ENCODE assay signal across 20 cellular contexts in the genomic region with DNA sequence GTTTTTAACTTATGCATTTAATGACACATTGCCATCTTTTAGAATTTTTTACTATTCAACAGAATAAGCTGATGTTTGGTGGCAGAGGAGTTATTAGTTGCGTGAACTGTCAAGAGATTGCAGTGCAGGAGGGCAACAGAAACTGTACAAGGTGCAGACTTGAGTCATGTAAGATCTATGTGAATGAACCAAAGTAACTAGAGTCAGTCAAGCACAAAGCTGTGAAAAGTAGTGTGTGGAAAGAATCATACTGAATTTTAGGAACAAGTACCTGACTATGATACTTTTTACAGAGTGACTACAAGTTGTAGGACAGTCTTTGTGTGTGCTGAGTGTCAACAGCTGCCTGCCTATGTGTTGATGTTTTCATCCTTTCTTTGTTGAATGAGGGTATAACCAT. TPM values are rescaled to one million over a fixed set of nuclear protein-coding genes. Genes with fewer than 3 reads are reported as not detected.
DNase-seq lines count a peak whose midpoint lies in the region; ATAC-seq, FAIRE-seq and TF ChIP-seq lines count a peak whose summit lies in the region.
"Had no signal": no experiment of that assay in that cellular context is flagged by ENCODE, and none has a peak within 500 bp of the region (broad histone marks: within the 10 kb centered on the region; RNA-seq: fewer than 3 reads in every experiment).

No MANE protein-coding gene starts in this region.

- ATAC-seq in GM18867 (IDR thresholded peaks at IDR 0.05; ENCODE audit: unreplicated experiment) (peak; percentile 99), GM21526 (IDR thresholded peaks at IDR 0.05; ENCODE audit: low FRiP score, unreplicated experiment) (peak; percentile 92), HG03045 (IDR thresholded peaks at IDR 0.05; ENCODE audit: unreplicated experiment) (peak; percentile 84), GM12878 (peak; percentile 98)
- no peak for ATAC-seq in activated CD4-positive, CD25-positive, alpha-beta regulatory T cell treated with anti-CD3 and anti-CD28 coated beads, Interleukin-2, amount 50 U/mL, for 24 hours

- CTCF ChIA-PET in GM12878 (lab: Yijun Ruan, JAX): interaction anchor here (1.2 to 2.2 kb wide), 3 partner anchors 20 to 263 kb away, joined by 3 to 7 read pairs (median 6); a partner anchor contains a TSS

- no peak for TF ChIP-seq RAD21 in GM12878 (IDR thresholded peaks at IDR 0.05; ENCODE audit: insufficient read depth, low read depth, low read length)

- in situ Hi-C loops in GM12878 (cut with MboI): no loop called here

- no peak overlapping the region for H2AFZ ChIP-seq in GM12878 (ENCODE audit: control insufficient read depth, low read depth, low read length)

- H3K4me2 ChIP-seq in GM12878 (ENCODE audit: control insufficient read depth, insufficient read depth): no peak overlapping the region
- H3K4me2 ChIP-seq: KMS-11 had no signal

- H3K79me2 ChIP-seq in GM12878 (ENCODE audit: control insufficient read depth, insufficient read depth, low read length): no peaks in the 10 kb centered on the region

- no peak overlapping the region for H3K4me3 ChIP-seq in GM12878
- H3K4me3 ChIP-seq: HAP-1, lung had no signal

- BruUV-seq in GM12878 (replicated peaks; lab: Mats Ljungman, UMichigan): no TSS peak

- no peaks in the 10 kb centered on the region for H4K20me1 ChIP-seq in GM12878 (ENCODE audit: control insufficient read depth, insufficient read depth)

- no peaks in the 10 kb centered on the region; a peak in 1 of 4 replicates for H3K36me3 ChIP-seq in GM12878 (ENCODE audit: control insufficient read depth in 2 of 2, insufficient read depth in 2 of 2, low read length in 1 of 2)
- H3K36me3 ChIP-seq: HAP-1 had no signal

- peak; percentile 31 for DNase-seq in GM12878 (ENCODE audit: low read depth, low spot score)
- no peak for DNase-seq in cardiac septum (ENCODE audit: low spot score)
- DNase-seq in COLO829 (ENCODE audit: low spot score): no peak
- DNase-seq in DMS114 treated with DMSO at 0.1 percent for 48 hours (lab: John Stamatoyannopoulos, UW; ENCODE audit: unreplicated experiment): no peak
- DNase-seq: activated gamma-delta T cell treated with Interleukin-2 at 50 U/mL for 16 hours; C1 segment of cervical spinal cord; caudate nucleus; NCI-H2081 treated with DMSO at 0.1 percent for 48 hours; NK-92 treated with Interleukin-12 subunit alpha and Interleukin-12 subunit beta, amount 100 ng/mL, for 24 hours; occipital lobe; stimulated activated naive CD4-positive, alpha-beta T cell; SW 1271 had no signal

- H3K27me3 ChIP-seq in GM12878 (replicated peaks in 1 of 2; ENCODE audit: control insufficient read depth in 2 of 2, insufficient read depth in 2 of 2, low read length in 1 of 2): no peaks in the 10 kb centered on the region

- H3K9ac ChIP-seq in GM12878 (ENCODE audit: control insufficient read depth, insufficient read depth, low read length): no peak overlapping the region
- H3K9ac ChIP-seq: KMS-11 had no signal

- H3K27ac ChIP-seq in GM12878 (ENCODE audit: control insufficient read depth, insufficient read depth): no peak overlapping the region
- H3K27ac ChIP-seq: KMS-11 had no signal

- POLR2A ChIA-PET in GM12878 (lab: Charles Lee): interaction anchor here (1.2 kb wide), 1 partner anchor 17 kb away, joined by 3 read pairs; no protein-coding TSS in a partner anchor

- RAD21 ChIA-PET in GM12878 (lab: Charles Lee; ENCODE audit: unreplicated experiment): no interaction called here

- TF ChIP-seq CTCF in GM12878 (IDR thresholded peaks at IDR 0.05 in 2 of 3, conservative IDR thresholded peaks at IDR 0.05 in 1 of 3; ENCODE audit: control insufficient read depth in 2 of 3, extremely low read depth in 1 of 3, insufficient read depth in 1 of 3, low read depth in 3 of 3, low read length in 3 of 3): no peak

- SMC1A ChIA-PET in GM12878 (lab: Charles Lee; ENCODE audit: uncharacterized antibody, unreplicated experiment): interaction anchor here (0.7 to 1.0 kb wide), 3 partner anchors 12 to 51 kb away, joined by 3 to 4 read pairs (median 3); no protein-coding TSS in a partner anchor

- H3K4me1 ChIP-seq in GM12878 (ENCODE audit: control insufficient read depth, insufficient read depth, low read length): no peaks in the 10 kb centered on the region

- no peak for TF ChIP-seq EP300 in GM12878 (IDR thresholded peaks at IDR 0.05; ENCODE audit: borderline replicate concordance in 1 of 2, control insufficient read depth in 1 of 2, low read depth in 2 of 2, low read length in 2 of 2)

- WGBS in GM12878 (ENCODE audit: insufficient coverage, insufficient replicate concordance, low lambda C conversion rate, missing lambda C conversion rate): 100% methylated on average over 1 of the region's 1 CpG

- intact Hi-C loops in GM12878 (cut with micrococcal nuclease; ENCODE audit: unreplicated experiment): no loop called here
- intact Hi-C loops in cardiac septum (cut with DNase I): no loop called here

- no peaks in the 10 kb centered on the region for H3K9me3 ChIP-seq in GM12878 (replicated peaks; ENCODE audit: control insufficient read depth, insufficient read depth, low read length)
- H3K9me3 ChIP-seq: HAP-1 had no signal

- no peak for TF ChIP-seq POLR2A in GM12878 (IDR thresholded peaks at IDR 0.05; ENCODE audit: low read depth, low read length)

- FAIRE-seq in GM12878 (lab: Jason Lieb, UNC): peak; percentile 65

TF ChIP-seq in GM12878, 131 proteins besides CTCF, POLR2A, EP300 and RAD21 (continues in another document):
- TF ChIP-seq ETV6 (conservative IDR thresholded peaks at IDR 0.05 in 1 of 2, IDR thresholded peaks at IDR 0.05 in 1 of 2; ENCODE audit: borderline replicate concordance in 1 of 2, low read depth in 1 of 2): no peak
- TF ChIP-seq PAX5 (IDR thresholded peaks at IDR 0.05; ENCODE audit: borderline replicate concordance, low read depth, low read length): 0 out of 2 replicates have a peak, but pooled peaks have one; percentile 40

RNA-seq across cellular contexts. Expression of a gene that starts 2.7 kb away (rescaled TPM):
- total RNA-seq in GM12878 (2013; cell fraction: nucleolus; rRNA removed): 22.4 and 22.6 TPM in 2 replicates
- total RNA-seq in GM12878 (2014; rRNA removed) (2.8 TPM in 2 replicates), GM12878 (2014; rRNA removed; fragmentation: Illumina TruSeq; extraction: Trizol) (3.7 and 4.3 TPM in 2 replicates), GM12878 (2021) (1.3 and 1.4 TPM in 2 replicates), cardiac septum (4.5 TPM)
- polyA plus RNA-seq in GM12878 (2011; ENCODE audit: low read depth): 0.50 TPM
- polyA plus RNA-seq in GM12878 (2011; rRNA removed) (0.56 and 0.94 TPM in 2 replicates), GM12878 (2014; fragmentation: Illumina TruSeq; extraction: Trizol) (1.2 and 1.5 TPM in 2 replicates), GM12878 (2014; fragmentation: Nextera tagmentation; extraction: Ambion mirVana) (under 1 TPM; 0.56 to 0.86 TPM), GM12878 (2014; rRNA removed) (1.5 and 2.2 TPM in 2 replicates), GM12878 (2016; fragmentation: Nextera tagmentation; extraction: Ambion mirVana) (1 to 10 TPM in 1 of 2 experiments, under 1 TPM in 1; 0.90 to 1.1 TPM)
- 0.10 and 0.27 TPM in 2 replicates for polyA plus RNA-seq in GM12878 (2011; cell fraction: cytosol; rRNA removed)
- polyA plus RNA-seq in GM12878 (2011; cell fraction: nucleus; rRNA removed): 2.1 and 2.5 TPM in 2 replicates
- 1.2 and 1.9 TPM in 2 replicates for polyA plus RNA-seq in GM12878 (2012)
- polyA minus RNA-seq in GM12878 (2011; rRNA and poly(A)+ RNA removed): 1.8 and 2.4 TPM in 2 replicates
- polyA minus RNA-seq in GM12878 (2011; cell fraction: cytosol; rRNA and poly(A)+ RNA removed): not detected in 2 replicates
- polyA minus RNA-seq in GM12878 (2011; cell fraction: nucleus; rRNA and poly(A)+ RNA removed): 3.1 and 5.8 TPM in 2 replicates
- total RNA-seq: epithelial cell of proximal tubule had no signal

RNA-seq across cellular contexts. Expression of a gene that starts 12.8 kb away (rescaled TPM):
- not detected in 2 replicates for total RNA-seq in GM12878 (2013; cell fraction: nucleolus; rRNA removed)
- total RNA-seq in GM12878 (2014; rRNA removed): not detected in 2 replicates
- total RNA-seq in GM12878 (2014; rRNA removed; fragmentation: Illumina TruSeq; extraction: Trizol): not detected in 2 replicates
- total RNA-seq in GM12878 (2021): not detected in 2 replicates
- polyA plus RNA-seq in GM12878 (2011; ENCODE audit: low read depth): not detected
- polyA plus RNA-seq in GM12878 (2011; rRNA removed): not detected in 2 replicates
- polyA plus RNA-seq in GM12878 (2011; cell fraction: cytosol; rRNA removed): not detected in 2 replicates
- polyA plus RNA-seq in GM12878 (2011; cell fraction: nucleus; rRNA removed): not detected in 2 replicates
- 0.11 TPM in 1 of 2 replicates, not detected in the other for polyA plus RNA-seq in GM12878 (2012)
- not detected in 2 replicates for polyA plus RNA-seq in GM12878 (2014; fragmentation: Illumina TruSeq; extraction: Trizol)
- under 1 TPM in 1 of 2 experiments, not detected in 1; 0.09 TPM for polyA plus RNA-seq in GM12878 (2014; fragmentation: Nextera tagmentation; extraction: Ambion mirVana)
- not detected in 2 replicates for polyA plus RNA-seq in GM12878 (2014; rRNA removed)
- under 1 TPM in 1 of 2 experiments, not detected in 1; 0.13 TPM for polyA plus RNA-seq in GM12878 (2016; fragmentation: Nextera tagmentation; extraction: Ambion mirVana)
- not detected in 2 replicates for polyA minus RNA-seq in GM12878 (2011; rRNA and poly(A)+ RNA removed)
- not detected in 2 replicates for polyA minus RNA-seq in GM12878 (2011; cell fraction: cytosol; rRNA and poly(A)+ RNA removed)
- polyA minus RNA-seq in GM12878 (2011; cell fraction: nucleus; rRNA and poly(A)+ RNA removed): not detected in 2 replicates
- not detected for total RNA-seq in cardiac septum
- total RNA-seq: epithelial cell of proximal tubule, occipital lobe had no signal

RNA-seq across cellular contexts. Expression of a gene that starts 19.5 kb away (rescaled TPM):
- 29.8 and 30.5 TPM in 2 replicates for total RNA-seq in GM12878 (2013; cell fraction: nucleolus; rRNA removed)
- 6.2 and 6.7 TPM in 2 replicates for total RNA-seq in GM12878 (2014; rRNA removed)
- total RNA-seq in GM12878 (2014; rRNA removed; fragmentation: Illumina TruSeq; extraction: Trizol): 8.9 and 9.5 TPM in 2 replicates
- total RNA-seq in GM12878 (2021): 8.5 and 9.0 TPM in 2 replicates
- 7.2 TPM for polyA plus RNA-seq in GM12878 (2011; ENCODE audit: low read depth)
- 11.8 and 20.6 TPM in 2 replicates for polyA plus RNA-seq in GM12878 (2011; rRNA removed)
- polyA plus RNA-seq in GM12878 (2011; cell fraction: cytosol; rRNA removed): 1.9 and 2.5 TPM in 2 replicates
- polyA plus RNA-seq in GM12878 (2011; cell fraction: nucleus; rRNA removed): 4.5 TPM in 2 replicates
- polyA plus RNA-seq in GM12878 (2012): 4.6 and 6.2 TPM in 2 replicates
- 8.0 and 11.9 TPM in 2 replicates for polyA plus RNA-seq in GM12878 (2014; fragmentation: Illumina TruSeq; extraction: Trizol)
- 10 to 100 TPM; 33.9 to 45.8 TPM for polyA plus RNA-seq in GM12878 (2014; fragmentation: Nextera tagmentation; extraction: Ambion mirVana)
- 6.4 and 7.1 TPM in 2 replicates for polyA plus RNA-seq in GM12878 (2014; rRNA removed)
- polyA plus RNA-seq in GM12878 (2016; fragmentation: Nextera tagmentation; extraction: Ambion mirVana): 10 to 100 TPM; 16.0 to 20.3 TPM
- polyA minus RNA-seq in GM12878 (2011; rRNA and poly(A)+ RNA removed): 2.2 and 2.6 TPM in 2 replicates
- polyA minus RNA-seq in GM12878 (2011; cell fraction: cytosol; rRNA and poly(A)+ RNA removed): 0.94 and 1.6 TPM in 2 replicates
- polyA minus RNA-seq in GM12878 (2011; cell fraction: nucleus; rRNA and poly(A)+ RNA removed): 2.7 and 6.3 TPM in 2 replicates
- total RNA-seq in cardiac septum: 17.2 TPM

Comparison
In these comparisons a context has a peak if more than half of its experiments do, and no peak if none do; other contexts are left out.
1. ATAC-seq: peak in GM18867 (single experiment), GM21526 (single experiment), HG03045 (single experiment) and GM12878 (single experiment); none in activated CD4-positive, CD25-positive, alpha-beta regulatory T cell treated with anti-CD3 and anti-CD28 coated beads, Interleukin-2, amount 50 U/mL, for 24 hours (0 of 2).